Comparison of ENCODE assay signal across 14 cellular contexts in the genomic region with DNA sequence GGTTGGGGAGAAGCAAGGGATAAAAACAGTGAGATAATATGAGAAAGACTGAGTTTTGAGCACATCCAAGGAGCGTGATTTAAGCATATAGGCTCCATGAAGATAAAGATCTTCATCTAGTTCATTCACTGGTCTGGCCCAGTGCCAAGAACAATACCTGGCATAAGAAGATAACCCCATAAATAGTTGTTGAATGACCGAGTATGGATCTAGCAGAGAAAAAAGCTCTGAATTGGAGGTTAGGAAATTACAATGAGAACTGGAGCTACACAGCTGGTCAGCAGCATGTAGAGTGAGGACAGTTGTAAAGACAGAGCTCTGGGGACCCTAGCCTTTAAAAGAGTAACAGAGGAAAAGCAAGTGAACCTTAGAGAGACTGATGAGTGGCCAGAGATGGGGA. TPM values are rescaled to one million over a fixed set of nuclear protein-coding genes. Genes with fewer than 3 reads are reported as not detected.
DNase-seq lines count a peak whose midpoint lies in the region; ATAC-seq, FAIRE-seq and TF ChIP-seq lines count a peak whose summit lies in the region.
"Had no signal": no experiment of that assay in that cellular context is flagged by ENCODE, and none has a peak within 500 bp of the region (broad histone marks: within the 10 kb centered on the region; RNA-seq: fewer than 3 reads in every experiment).

No MANE protein-coding gene starts in this region.

- no peak overlapping the region for H3K4me3 ChIP-seq in gastroesophageal sphincter
- H3K4me3 ChIP-seq: uterus had no signal

- TF ChIP-seq CTCF in gastroesophageal sphincter (IDR thresholded peaks at IDR 0.05) = no peak

- no peak for TF ChIP-seq EP300 in gastroesophageal sphincter (IDR thresholded peaks at IDR 0.05)

- WGBS in gastroesophageal sphincter (ENCODE audit: low coverage in 1 of 2), 2 donors = 79 to 89% methylated on average over 1 to 2 of the region's 2 CpGs

- DNase-seq in A172 (ENCODE audit: low spot score) = peak; percentile 54
- DNase-seq in HTR-8/SVneo (ENCODE audit: insufficient read length, low spot score) = peak; percentile 33
- peak; percentile 12 for DNase-seq in RPMI8226
- DNase-seq in erythroblast (lab: John Stamatoyannopoulos, UW) = peak; percentile 9 to 13
- no peak for DNase-seq in SIG-M5 (lab: John Stamatoyannopoulos, UW)
- no peak for DNase-seq in GF-D8 (lab: John Stamatoyannopoulos, UW)
- DNase-seq: activated CD4-positive, alpha-beta T cell treated with anti-CD3 and anti-CD28 coated beads for 48 hours; activated T-cell treated with anti-CD3 and anti-CD28 coated beads, Interleukin-2, amount 50 U/mL, for 72 hours; IMR-90; midbrain; NCI-H524; uterus had no signal

- no peak for ATAC-seq in HG02798 (IDR thresholded peaks at IDR 0.05; ENCODE audit: poor library complexity, unreplicated experiment)
- no peak for ATAC-seq in gastroesophageal sphincter
- ATAC-seq: activated T-cell treated with anti-CD3 and anti-CD28 coated beads, Interleukin-2, amount 50 U/mL, for 72 hours had no signal

- peaks cover 7% of the 10 kb centered on the region for H3K27me3 ChIP-seq in gastroesophageal sphincter
- H3K27me3 ChIP-seq: uterus had no signal

- peaks cover 0 to 10% (median 0%) of the 10 kb centered on the region in 3 donors for H3K4me1 ChIP-seq in gastroesophageal sphincter
- H3K4me1 ChIP-seq: uterus had no signal

- FAIRE-seq in HTR-8/SVneo (lab: Jason Lieb, UNC) = no peak

- H3K36me3 ChIP-seq in gastroesophageal sphincter = no peaks in the 10 kb centered on the region
- H3K36me3 ChIP-seq: uterus had no signal

- TF ChIP-seq POLR2A in erythroblast (IDR thresholded peaks at IDR 0.05; ENCODE audit: low read length) = no peak
- no peak for TF ChIP-seq POLR2A in gastroesophageal sphincter (IDR thresholded peaks at IDR 0.05)

- no peaks in the 10 kb centered on the region for H3K9me3 ChIP-seq in gastroesophageal sphincter
- H3K9me3 ChIP-seq: uterus had no signal

- H3K27ac ChIP-seq in gastroesophageal sphincter = no peak overlapping the region
- H3K27ac ChIP-seq: uterus had no signal

RNA-seq across cellular contexts. Expression of gene PAK1, which starts 33.0 kb away (rescaled TPM):
- 59.8 and 60.4 TPM in 2 replicates for total RNA-seq in A172 (2014; rRNA removed; shearing (Covaris generic))
- total RNA-seq in gastroesophageal sphincter = 10 to 100 TPM; 29.8 to 48.1 (median 40.2) TPM

Comparison
In these comparisons a context has a peak if more than half of its experiments do, and no peak if none do; other contexts are left out.
1. DNase-seq: peak in A172 (single experiment), HTR-8/SVneo (single experiment), RPMI8226 (single experiment) and erythroblast (2 of 2); none in SIG-M5 (single experiment) and GF-D8 (single experiment).